ENCODE assay signal across 8 cellular contexts in the genomic region with DNA sequence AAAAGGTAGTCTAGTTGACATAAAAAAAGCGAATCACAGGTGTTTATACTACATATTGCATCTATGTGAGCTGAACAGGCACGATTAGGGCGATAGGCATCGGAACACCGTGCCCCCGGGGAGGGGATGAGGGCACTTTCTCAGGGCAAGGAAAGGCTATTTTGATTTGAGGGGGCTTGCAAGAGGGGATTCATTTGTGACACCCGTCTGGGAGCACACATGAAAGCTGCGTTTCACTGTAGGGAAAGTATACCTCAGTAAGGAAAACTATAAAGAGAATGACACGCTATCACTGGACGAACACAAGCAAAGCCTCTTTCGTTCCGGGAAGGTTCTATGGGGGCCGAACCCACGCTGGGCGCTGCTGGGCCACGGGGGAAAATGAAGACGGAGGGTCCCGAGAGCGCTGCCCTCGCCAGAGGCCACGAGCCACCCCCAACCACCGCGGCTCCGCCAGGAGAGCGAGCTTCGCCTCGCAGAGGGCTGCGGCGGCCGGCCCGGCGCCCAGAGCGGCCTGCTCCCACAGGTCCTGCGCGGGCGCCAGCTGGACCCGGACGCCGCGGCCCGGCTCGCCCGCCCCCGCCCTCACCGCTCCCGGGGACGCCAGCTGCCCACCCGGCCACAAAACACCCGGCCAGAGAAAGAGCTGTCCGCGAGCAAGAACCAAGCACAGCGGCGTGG. TPM values are rescaled to one million over a fixed set of nuclear protein-coding genes. Genes with fewer than 3 reads are reported as not detected.
DNase-seq lines count a peak whose midpoint lies in the region; ATAC-seq and TF ChIP-seq lines count a peak whose summit lies in the region.

No MANE protein-coding gene starts in this region.

- H3K27me3 ChIP-seq in dorsolateral prefrontal cortex: no peaks in the 10 kb centered on the region

- peak overlapping the region; percentile 87 for H3K4me3 Mint-ChIP-seq in mesothelial cell of epicardium

- peak overlapping the region; percentile 99 for H3K9ac ChIP-seq in SK-N-MC (ENCODE audit: insufficient read length)

- WGBS in urinary bladder: under 1% methylated on average over 53 of the region's 53 CpGs

- H3K4me1 ChIP-seq in urinary bladder (ENCODE audit: insufficient read depth): peaks cover 1% of the 10 kb centered on the region

- no peaks in the 10 kb centered on the region for H3K9me3 Mint-ChIP-seq in mesothelial cell of epicardium

- peak; percentile 5 for ATAC-seq in HG02885 (IDR thresholded peaks at IDR 0.05; ENCODE audit: poor library complexity, unreplicated experiment)

- H3K36me3 Mint-ChIP-seq in mesothelial cell of epicardium: no peaks in the 10 kb centered on the region

- H3K27ac ChIP-seq in SK-N-MC (peak overlapping the region; percentile 97), dorsolateral prefrontal cortex (peak overlapping the region; percentile 94 to 100 (median 100)), urinary bladder (ENCODE audit: low read depth) (peak overlapping the region; percentile 95)

- H3K4me1 Mint-ChIP-seq in mesothelial cell of epicardium: peaks cover 19% of the 10 kb centered on the region

- TF ChIP-seq CTCF in dorsolateral prefrontal cortex (IDR thresholded peaks at IDR 0.05 in 54 of 56, conservative IDR thresholded peaks at IDR 0.05 in 2 of 56; ENCODE audit: low read depth in 1 of 56, partially characterized antibody in 56 of 56) (no peak), mesothelial cell of epicardium (IDR thresholded peaks at IDR 0.05; ENCODE audit: unreplicated experiment) (no peak)

- H3K9me3 ChIP-seq in SK-N-MC (ENCODE audit: low read depth, low read length): no peaks in the 10 kb centered on the region

- no peaks in the 10 kb centered on the region for H3K36me3 ChIP-seq in SK-N-MC (ENCODE audit: insufficient read depth, low read length)
- H3K36me3 ChIP-seq in urinary bladder (ENCODE audit: insufficient read depth): no peaks in the 10 kb centered on the region

- H3K4me3 ChIP-seq in SK-N-MC: peak overlapping the region; percentile 98
- H3K4me3 ChIP-seq in dorsolateral prefrontal cortex: peak overlapping the region; percentile 66 to 99 (median 85)
- peak overlapping the region; percentile 80 for H3K4me3 ChIP-seq in urinary bladder (ENCODE audit: low read depth, low read length)

- peak overlapping the region; percentile 91 for H3K27ac Mint-ChIP-seq in mesothelial cell of epicardium

- DNase-seq in NCI-H146 (lab: John Stamatoyannopoulos, UW) (peak; percentile 80), NCI-H146 treated with DMSO at 0.1 percent for 48 hours (lab: John Stamatoyannopoulos, UW; ENCODE audit: unreplicated experiment) (no peak), SK-N-MC (ENCODE audit: low read depth, low spot score) (no peak), dorsolateral prefrontal cortex (no peak), mesothelial cell of epicardium (ENCODE audit: low spot score in 2 of 2, unreplicated experiment in 2 of 2) (peak in 1 of 2 experiments; percentile 30), HCEC 1CT (no peak)

- intact Hi-C loops in dorsolateral prefrontal cortex (cut with DNase I): loop anchor here (5.0 to 10.0 kb wide), 5 partner anchors 49 to 1028 kb away; partner anchors contain the start of genes AFG3L2 (in 1 of the 2), CEP192 (in 1 of the 2), CHMP1B (in 1 of the 2) and SEH1L (in 1 of the 2)

- H3K27me3 Mint-ChIP-seq in mesothelial cell of epicardium (ENCODE audit: low read depth): no peaks in the 10 kb centered on the region

RNA-seq across cellular contexts. Expression of gene PTPN2, which starts 0.9 kb away (rescaled TPM):
- 10 to 100 TPM; 20.7 to 58.6 (median 34.5) TPM for total RNA-seq in dorsolateral prefrontal cortex
- 37.0 to 38.7 TPM (median 38.1 TPM) in 3 replicates for total RNA-seq in mesothelial cell of epicardium
- 36.9 TPM for total RNA-seq in urinary bladder
- polyA plus RNA-seq in urinary bladder: 27.0 TPM
